In the genomic region with DNA sequence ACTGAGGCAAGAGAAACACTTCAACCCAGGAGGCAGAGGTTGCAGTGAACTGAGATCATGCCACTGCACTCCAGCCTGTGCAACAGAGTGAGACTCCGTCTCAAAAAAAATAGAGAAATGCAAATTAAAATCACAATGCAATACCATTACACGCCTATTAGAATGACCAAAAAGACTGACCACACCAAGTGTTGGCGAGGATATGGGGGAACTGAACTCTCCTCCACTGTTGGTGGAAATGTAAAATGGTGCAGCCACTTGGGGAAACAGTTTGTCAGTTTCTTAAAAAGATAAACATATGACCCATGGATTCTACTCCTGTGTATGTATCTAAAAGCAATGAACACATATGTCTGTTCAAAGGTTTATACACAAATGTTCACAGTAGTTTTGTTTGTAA, we compare ENCODE assay signal across 27 cellular contexts.
"Had no signal": no experiment of that assay in that cellular context is flagged by ENCODE, and none has a peak within 500 bp of the region (broad histone marks: within the 10 kb centered on the region; RNA-seq: fewer than 3 reads in every experiment).

No MANE protein-coding gene starts in this region.

- H3K4me3 ChIP-seq: pancreas, psoas muscle, right lobe of liver, sigmoid colon, stomach, thoracic aorta, thyroid gland, tibial nerve, upper lobe of left lung, vagina had no signal

- DNase-seq: naive thymus-derived CD4-positive, alpha-beta T cell; natural killer cell; nucleus accumbens; pancreas; psoas muscle; right cardiac atrium; right lobe of liver; sigmoid colon; small intestine; stimulated activated CD4-positive, alpha-beta T cell treated with anti-CD3 and anti-CD28 coated beads, Interleukin-15, amount 100 ng/mL, for 24 hours; stimulated activated CD4-positive, alpha-beta T cell treated with anti-CD3 and anti-CD28 coated beads, Interleukin-2, amount 100 ng/mL, for 24 hours; stimulated activated CD4-positive, alpha-beta T cell treated with anti-CD3 and anti-CD28 coated beads, Interleukin-2, amount 100 ng/mL, for 48 hours; stimulated activated CD4-positive, alpha-beta T cell treated with anti-CD3 and anti-CD28 coated beads, Interleukin-4, amount 100 ng/mL, for 24 hours; stimulated activated naive B cell treated with anti-CD40 and anti-IgM and Interleukin-4, amounts not matched to agents 10 μg/mL and 1 μg/mL and 100 μg/mL, for 72 hours; stimulated activated naive CD4-positive, alpha-beta T cell treated with Interleukin-2 at 50 U/mL for 16 hours; stomach; thyroid gland; trophoblast cell; upper lobe of left lung had no signal

- H3K4me1 ChIP-seq: pancreas, psoas muscle, sigmoid colon, thyroid gland, tibial nerve, vagina had no signal

- H3K9me3 Mint-ChIP-seq: natural killer cell; stimulated activated effector memory CD8-positive, alpha-beta T cell treated with anti-CD3 and anti-CD28 coated beads, Interleukin-12 subunit alpha, Interleukin-12 subunit beta, amount 100 ng/mL, for 72 hours; stimulated activated naive CD8-positive, alpha-beta T cell treated with anti-CD3 and anti-CD28 coated beads, Interleukin-15, Interleukin-2, amounts not matched to agents 100 ng/mL and 50 ng/mL, for 24 hours had no signal

- H3K27ac ChIP-seq: neutrophil, pancreas, psoas muscle, right lobe of liver, sigmoid colon, stomach, thoracic aorta, thyroid gland, tibial nerve, upper lobe of left lung, vagina had no signal

- H3K9me3 ChIP-seq: neutrophil, pancreas, right lobe of liver, sigmoid colon, thoracic aorta, thyroid gland, upper lobe of left lung, vagina had no signal

- ATAC-seq: naive thymus-derived CD4-positive, alpha-beta T cell; natural killer cell; pancreas; psoas muscle; right cardiac atrium; right lobe of liver; stimulated activated effector memory CD8-positive, alpha-beta T cell treated with anti-CD3 and anti-CD28 coated beads, Interleukin-12 subunit alpha, Interleukin-12 subunit beta, amount 100 ng/mL, for 72 hours; stimulated activated naive B cell treated with anti-CD40 and anti-IgM and Interleukin-4, amounts not matched to agents 10 μg/mL and 1 μg/mL and 100 μg/mL, for 72 hours had no signal

- H3K27ac Mint-ChIP-seq: naive thymus-derived CD4-positive, alpha-beta T cell; natural killer cell; nephron; stimulated activated effector memory CD8-positive, alpha-beta T cell treated with anti-CD3 and anti-CD28 coated beads, Interleukin-12 subunit alpha, Interleukin-12 subunit beta, amount 100 ng/mL, for 72 hours; stimulated activated naive B cell treated with anti-CD40 and anti-IgM and Interleukin-4, amounts not matched to agents 10 μg/mL and 1 μg/mL and 100 μg/mL, for 72 hours; stimulated activated naive CD8-positive, alpha-beta T cell treated with anti-CD3 and anti-CD28 coated beads, Interleukin-15, Interleukin-2, amounts not matched to agents 100 ng/mL and 50 ng/mL, for 24 hours had no signal

- H3K4me1 Mint-ChIP-seq: naive thymus-derived CD4-positive, alpha-beta T cell; natural killer cell; stimulated activated effector memory CD8-positive, alpha-beta T cell treated with anti-CD3 and anti-CD28 coated beads, Interleukin-12 subunit alpha, Interleukin-12 subunit beta, amount 100 ng/mL, for 72 hours; stimulated activated naive B cell treated with anti-CD40 and anti-IgM and Interleukin-4, amounts not matched to agents 10 μg/mL and 1 μg/mL and 100 μg/mL, for 72 hours had no signal

- H3K27me3 ChIP-seq: pancreas, right lobe of liver, sigmoid colon, stomach, thyroid gland, tibial nerve, upper lobe of left lung, vagina had no signal

- H3K36me3 Mint-ChIP-seq: natural killer cell; stimulated activated effector memory CD8-positive, alpha-beta T cell treated with anti-CD3 and anti-CD28 coated beads, Interleukin-12 subunit alpha, Interleukin-12 subunit beta, amount 100 ng/mL, for 72 hours had no signal

- H3K36me3 ChIP-seq: neutrophil, pancreas, right lobe of liver, sigmoid colon, stomach, thoracic aorta, thyroid gland, tibial nerve, upper lobe of left lung, vagina had no signal

- H3K4me3 Mint-ChIP-seq: naive thymus-derived CD4-positive, alpha-beta T cell; natural killer cell; nephron; neural crest cell; stimulated activated effector memory CD8-positive, alpha-beta T cell treated with anti-CD3 and anti-CD28 coated beads, Interleukin-12 subunit alpha, Interleukin-12 subunit beta, amount 100 ng/mL, for 72 hours; stimulated activated naive B cell treated with anti-CD40 and anti-IgM and Interleukin-4, amounts not matched to agents 10 μg/mL and 1 μg/mL and 100 μg/mL, for 72 hours; stimulated activated naive CD8-positive, alpha-beta T cell treated with anti-CD3 and anti-CD28 coated beads, Interleukin-15, Interleukin-2, amounts not matched to agents 100 ng/mL and 50 ng/mL, for 24 hours had no signal
